ENCODE assay signal across 7 cellular contexts in genomic region chr3:151076626-151077025, GRCh38. TPM values are rescaled to one million over a fixed set of nuclear protein-coding genes. Genes with fewer than 3 reads are reported as not detected.
"Had no signal": no experiment of that assay in that cellular context is flagged by ENCODE, and none has a peak within 500 bp of the region (broad histone marks: within the 10 kb centered on the region; RNA-seq: fewer than 3 reads in every experiment).

No MANE protein-coding gene starts in this region.

- H3K36me3 Mint-ChIP-seq: IgD-negative memory B cell had no signal

- DNase-seq: IMR-90, KBM-7 had no signal

- H3K27ac Mint-ChIP-seq: IgD-negative memory B cell had no signal

- H3K9me3 Mint-ChIP-seq: IgD-negative memory B cell had no signal

- H3K4me3 Mint-ChIP-seq: IgD-negative memory B cell had no signal

- ATAC-seq: HepG2, K562 had no signal

- H3K27ac ChIP-seq: HL-60 had no signal

- H3K4me1 Mint-ChIP-seq: IgD-negative memory B cell had no signal

- H3K4me3 ChIP-seq: K562 had no signal

RNA-seq across cellular contexts. Expression of gene MED12L, which starts 8.8 kb away (rescaled TPM):
- total RNA-seq: HT-29, K562 had no signal
- polyA plus RNA-seq: K562 had no signal
